In the genomic region with DNA sequence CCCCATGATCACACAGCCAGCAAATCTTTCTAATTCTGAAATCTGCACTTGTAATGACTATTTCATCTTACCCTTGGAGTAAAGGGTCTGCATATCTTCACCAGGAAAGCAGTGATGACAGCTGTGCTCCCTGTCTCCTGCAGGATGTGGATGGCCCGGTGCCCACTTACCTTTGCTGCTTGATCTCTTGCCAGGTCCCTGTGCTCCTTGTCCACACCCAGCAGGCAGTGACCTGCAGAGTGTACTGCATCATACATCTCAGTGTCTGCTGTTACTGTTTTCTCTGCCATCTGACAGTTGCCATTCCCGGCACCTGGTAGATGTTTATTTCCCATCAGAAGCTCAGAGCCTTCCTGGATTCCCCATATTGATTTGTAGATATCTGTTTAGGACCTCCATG, we compare ENCODE assay signal across 16 cellular contexts.
DNase-seq lines count a peak whose midpoint lies in the region; FAIRE-seq and TF ChIP-seq lines count a peak whose summit lies in the region.
"Had no signal": no experiment of that assay in that cellular context is flagged by ENCODE, and none has a peak within 500 bp of the region (broad histone marks: within the 10 kb centered on the region; RNA-seq: fewer than 3 reads in every experiment).

No MANE protein-coding gene starts in this region.

- peak; percentile 50 for DNase-seq in DMS 273 (lab: John Stamatoyannopoulos, UW; ENCODE audit: unreplicated experiment)
- no peak for DNase-seq in DMS 273 treated with DMSO at 0.1 percent for 48 hours (lab: John Stamatoyannopoulos, UW)
- DNase-seq in DMS79 (lab: John Stamatoyannopoulos, UW) = peak; percentile 29
- DNase-seq in NCI-H1694 treated with DMSO at 0.1 percent for 48 hours (lab: John Stamatoyannopoulos, UW) = peak; percentile 27
- peak; percentile 45 to 72 for DNase-seq in SHP77 (lab: John Stamatoyannopoulos, UW)
- DNase-seq in H54 (ENCODE audit: insufficient read length, low spot score) = no peak
- DNase-seq in activated CD8-positive, alpha-beta memory T cell treated with anti-CD3 and anti-CD28 coated beads for 24 hours = no peak
- no peak for DNase-seq in RPMI8226
- DNase-seq: CD8-positive, alpha-beta T cell; DMS153; HFFc6; KBM-7; MM.1S; NCI-H1436 treated with DMSO at 0.1 percent for 48 hours; NCI-H2081 had no signal

- no peak for TF ChIP-seq POLR2A in H54 (IDR thresholded peaks at IDR 0.05; ENCODE audit: low read depth, low read length)

- FAIRE-seq in H54 (lab: Jason Lieb, UNC) = no peak
- FAIRE-seq: GM18507 had no signal

Comparison
In these comparisons a context has a peak if more than half of its experiments do, and no peak if none do; other contexts are left out.
1. DNase-seq: peak in DMS 273 (single experiment), DMS79 (single experiment), NCI-H1694 treated with DMSO at 0.1 percent for 48 hours (single experiment) and SHP77 (2 of 2); none in DMS 273 treated with DMSO at 0.1 percent for 48 hours (single experiment), H54 (single experiment), activated CD8-positive, alpha-beta memory T cell treated with anti-CD3 and anti-CD28 coated beads for 24 hours (single experiment) and RPMI8226 (single experiment).